ENCODE assay signal across 24 cellular contexts in the genomic region with DNA sequence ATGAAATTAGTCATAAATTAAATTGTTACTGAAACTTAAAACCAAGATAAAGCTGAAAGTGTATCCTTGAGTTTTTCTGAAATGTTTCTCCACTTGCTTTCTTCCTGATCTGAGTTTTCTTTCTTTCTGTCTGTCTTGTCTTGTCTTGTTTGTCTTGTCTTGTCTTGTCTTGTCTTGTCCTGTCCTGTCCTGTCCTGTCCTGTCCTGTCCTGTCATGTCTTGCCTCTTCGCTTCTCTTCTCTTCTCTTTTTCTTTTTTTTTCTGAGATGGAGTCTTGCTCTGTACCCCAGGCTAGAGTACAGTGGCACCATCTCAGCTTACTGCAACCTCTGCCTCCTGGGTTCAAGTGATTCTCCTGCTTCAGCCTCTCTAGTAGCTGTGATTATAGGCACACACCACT.
"Had no signal": no experiment of that assay in that cellular context is flagged by ENCODE, and none has a peak within 500 bp of the region (broad histone marks: within the 10 kb centered on the region; RNA-seq: fewer than 3 reads in every experiment).

No MANE protein-coding gene starts in this region.

- H3K36me3 ChIP-seq: sigmoid colon, upper lobe of right lung had no signal

- H3K27ac Mint-ChIP-seq: activated B cell treated with CpG ODN at 0.5 μM for 24 hours; activated CD4-positive, alpha-beta T cell treated with anti-CD3 and anti-CD28 coated beads for 36 hours; activated naive CD8-positive, alpha-beta T cell treated with anti-CD3 and anti-CD28 coated beads for 36 hours; activated T-cell treated with anti-CD3 and anti-CD28 coated beads, Interleukin-2, amount 50 U/mL, for 24 hours; activated T-helper 17 cell treated with anti-CD3 and anti-CD28 coated beads, Interleukin-2, amount 50 U/mL, for 72 hours; dendritic cell treated with granulocyte-macrophage colony-stimulating factor and Interleukin-4, amounts not matched to agents 40 ng/mL and 50 ng/mL, for 4 days; stimulated activated naive B cell treated with anti-CD40 and anti-IgM and Interleukin-4, amounts not matched to agents 10 μg/mL and 1 μg/mL and 100 μg/mL, for 72 hours had no signal

- H3K4me1 Mint-ChIP-seq: activated B cell treated with CpG ODN at 0.5 μM for 24 hours; activated CD4-positive, alpha-beta T cell treated with anti-CD3 and anti-CD28 coated beads for 36 hours; activated naive CD8-positive, alpha-beta T cell treated with anti-CD3 and anti-CD28 coated beads for 36 hours; activated T-helper 17 cell treated with anti-CD3 and anti-CD28 coated beads, Interleukin-2, amount 50 U/mL, for 72 hours; stimulated activated naive B cell treated with anti-CD40 and anti-IgM and Interleukin-4, amounts not matched to agents 10 μg/mL and 1 μg/mL and 100 μg/mL, for 72 hours had no signal

- H3K9me3 Mint-ChIP-seq: activated B cell treated with CpG ODN at 0.5 μM for 24 hours; activated naive CD8-positive, alpha-beta T cell treated with anti-CD3 and anti-CD28 coated beads for 36 hours; activated T-cell treated with anti-CD3 and anti-CD28 coated beads, Interleukin-2, amount 50 U/mL, for 24 hours; activated T-helper 17 cell treated with anti-CD3 and anti-CD28 coated beads, Interleukin-2, amount 50 U/mL, for 72 hours; dendritic cell treated with granulocyte-macrophage colony-stimulating factor and Interleukin-4, amounts not matched to agents 40 ng/mL and 50 ng/mL, for 4 days had no signal

- H3K27ac ChIP-seq: sigmoid colon, testis, upper lobe of right lung had no signal

- H3K27me3 Mint-ChIP-seq: activated B cell treated with CpG ODN at 0.5 μM for 24 hours; activated CD4-positive, alpha-beta T cell treated with anti-CD3 and anti-CD28 coated beads for 36 hours; activated naive CD8-positive, alpha-beta T cell treated with anti-CD3 and anti-CD28 coated beads for 36 hours; activated T-cell treated with anti-CD3 and anti-CD28 coated beads, Interleukin-2, amount 50 U/mL, for 24 hours; activated T-helper 17 cell treated with anti-CD3 and anti-CD28 coated beads, Interleukin-2, amount 50 U/mL, for 72 hours; dendritic cell treated with granulocyte-macrophage colony-stimulating factor and Interleukin-4, amounts not matched to agents 40 ng/mL and 50 ng/mL, for 4 days; stimulated activated naive B cell treated with anti-CD40 and anti-IgM and Interleukin-4, amounts not matched to agents 10 μg/mL and 1 μg/mL and 100 μg/mL, for 72 hours had no signal

- ATAC-seq: activated CD4-positive, alpha-beta T cell treated with anti-CD3 and anti-CD28 coated beads for 36 hours; activated T-helper 17 cell treated with anti-CD3 and anti-CD28 coated beads, Interleukin-2, amount 50 U/mL, for 72 hours; stimulated activated naive B cell treated with anti-CD40 and anti-IgM and Interleukin-4, amounts not matched to agents 10 μg/mL and 1 μg/mL and 100 μg/mL, for 72 hours; upper lobe of right lung had no signal

- H3K4me3 ChIP-seq: sigmoid colon, smooth muscle cell, testis, upper lobe of right lung had no signal

- H3K27me3 ChIP-seq: sigmoid colon, testis, upper lobe of right lung had no signal

- H3K36me3 Mint-ChIP-seq: activated naive CD8-positive, alpha-beta T cell treated with anti-CD3 and anti-CD28 coated beads for 36 hours; stimulated activated naive B cell treated with anti-CD40 and anti-IgM and Interleukin-4, amounts not matched to agents 10 μg/mL and 1 μg/mL and 100 μg/mL, for 72 hours had no signal

- H3K4me3 Mint-ChIP-seq: activated B cell treated with CpG ODN at 0.5 μM for 24 hours; activated CD4-positive, alpha-beta T cell treated with anti-CD3 and anti-CD28 coated beads for 36 hours; activated naive CD8-positive, alpha-beta T cell treated with anti-CD3 and anti-CD28 coated beads for 36 hours; activated T-cell treated with anti-CD3 and anti-CD28 coated beads, Interleukin-2, amount 50 U/mL, for 24 hours; activated T-helper 17 cell treated with anti-CD3 and anti-CD28 coated beads, Interleukin-2, amount 50 U/mL, for 72 hours; dendritic cell treated with granulocyte-macrophage colony-stimulating factor and Interleukin-4, amounts not matched to agents 40 ng/mL and 50 ng/mL, for 4 days; neural crest cell; stimulated activated naive B cell treated with anti-CD40 and anti-IgM and Interleukin-4, amounts not matched to agents 10 μg/mL and 1 μg/mL and 100 μg/mL, for 72 hours had no signal

- DNase-seq: activated B cell treated with CpG ODN at 0.5 μM for 24 hours; activated CD4-positive, alpha-beta T cell treated with anti-CD3 and anti-CD28 coated beads for 36 hours; activated CD4-positive, alpha-beta T cell treated with anti-CD3 and anti-CD28 coated beads, Interleukin-2, amount 50 U/mL, for 4 hours; activated CD8-positive, alpha-beta memory T cell treated with anti-CD3 and anti-CD28 coated beads for 24 hours; activated CD8-positive, alpha-beta memory T cell treated with anti-CD3 and anti-CD28 coated beads, Interleukin-2, amount 50 U/mL, for 4 hours; activated naive CD8-positive, alpha-beta T cell treated with anti-CD3 and anti-CD28 coated beads for 36 hours; activated T-cell treated with anti-CD3 and anti-CD28 coated beads, Interleukin-2, amount 50 U/mL, for 24 hours; caudate nucleus; effector CD4-positive, alpha-beta T cell; foreskin melanocyte; hypothalamus; left ventricle myocardium superior; sigmoid colon; stimulated activated CD4-positive, alpha-beta T cell treated with anti-CD3 and anti-CD28 coated beads, Interleukin-15, amount 100 ng/mL, for 24 hours; stimulated activated CD4-positive, alpha-beta T cell treated with anti-CD3 and anti-CD28 coated beads, Interleukin-2, amount 100 ng/mL, for 48 hours; stimulated activated CD8-positive, alpha-beta memory T cell treated with anti-CD3 and anti-CD28 coated beads, Interleukin-4, amount 100 ng/mL, for 48 hours; stimulated activated naive B cell treated with anti-CD40 and anti-IgM and Interleukin-4, amounts not matched to agents 10 μg/mL and 1 μg/mL and 100 μg/mL, for 72 hours; T-helper 9 cell; testis; upper lobe of right lung had no signal
